In the genomic region with DNA sequence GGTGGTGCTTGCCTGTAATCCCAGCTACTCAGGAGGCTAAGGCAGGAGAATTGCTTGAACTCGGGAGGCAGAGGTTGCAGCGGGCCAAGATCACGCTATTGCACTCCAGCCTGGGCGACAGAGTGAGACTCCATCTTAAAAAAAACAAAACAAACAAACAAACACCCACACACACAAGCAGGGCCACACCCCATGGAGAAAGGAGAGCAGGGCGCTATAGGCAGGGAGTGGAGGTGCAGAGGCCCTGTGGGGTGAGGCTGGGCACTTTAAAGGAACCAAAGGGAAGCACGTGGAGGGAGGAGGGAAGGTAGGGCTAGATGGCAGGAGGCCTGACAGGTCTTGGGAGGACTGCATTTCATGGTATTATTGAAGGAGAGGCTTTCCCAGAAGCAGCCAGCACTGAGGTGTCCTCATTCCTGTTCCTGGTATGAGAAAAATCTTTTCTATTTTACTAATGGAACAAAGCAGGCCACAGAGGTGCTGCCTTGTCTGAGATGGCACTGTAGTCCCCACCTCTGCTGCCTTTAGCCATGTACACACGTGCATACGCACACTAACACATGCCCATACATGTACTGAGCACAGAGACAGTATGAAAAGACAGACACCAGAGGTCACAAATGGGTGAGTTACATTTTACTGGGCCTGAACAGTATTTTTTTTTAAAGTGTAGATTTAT, we compare ENCODE assay signal across 19 cellular contexts. TPM values are rescaled to one million over a fixed set of nuclear protein-coding genes. Genes with fewer than 3 reads are reported as not detected.
DNase-seq lines count a peak whose midpoint lies in the region; ATAC-seq and TF ChIP-seq lines count a peak whose summit lies in the region.
"Had no signal": no experiment of that assay in that cellular context is flagged by ENCODE, and none has a peak within 500 bp of the region (broad histone marks: within the 10 kb centered on the region; RNA-seq: fewer than 3 reads in every experiment).

No MANE protein-coding gene starts in this region.

- no peak overlapping the region for H3K4me2 ChIP-seq in GM23338
- H3K4me2 ChIP-seq in OCI-LY7 (ENCODE audit: low read length), result no peak overlapping the region

- intact Hi-C loops in OCI-LY7 (cut with micrococcal nuclease; ENCODE audit: unreplicated experiment) (no loop called here), sigmoid colon (cut with DNase I) (no loop called here)

- no peak for TF ChIP-seq CTCF in GM23338 (conservative IDR thresholded peaks at IDR 0.05; ENCODE audit: low read depth in 2 of 2)
- TF ChIP-seq CTCF in OCI-LY7 (conservative IDR thresholded peaks at IDR 0.05; ENCODE audit: low read length), result no peak
- no peak for TF ChIP-seq CTCF in endodermal cell (conservative IDR thresholded peaks at IDR 0.05)
- TF ChIP-seq CTCF in sigmoid colon (IDR thresholded peaks at IDR 0.05), result no peak
- TF ChIP-seq CTCF in Peyer's patch (IDR thresholded peaks at IDR 0.05), result no peak

- DNase-seq in GM23338 (ENCODE audit: low spot score) (no peak), OCI-LY7 (ENCODE audit: low spot score) (no peak), endodermal cell (no peak), sigmoid colon (no peak), HAP-1 (ENCODE audit: low spot score in 2 of 2) (no peak), Peyer's patch (no peak)
- DNase-seq: activated CD4-positive, alpha-beta T cell treated with anti-CD3 and anti-CD28 coated beads for 4 hours; activated T-cell treated with anti-CD3 and anti-CD28 coated beads, Interleukin-2, amount 50 U/mL, for 48 hours; amniotic stem cell; DND-41; head of caudate nucleus; islet precursor cell; NCI-H748 treated with DMSO at 0.1 percent for 48 hours; RPMI8226; stimulated activated naive CD4-positive, alpha-beta T cell had no signal

- H3K4me3 Mint-ChIP-seq in GM23338 (no peak overlapping the region), endodermal cell (no peak overlapping the region)

- no peaks in the 10 kb centered on the region for H3K36me3 ChIP-seq in GM23338 (ENCODE audit: insufficient read depth)
- peaks cover 88% of the 10 kb centered on the region for H3K36me3 ChIP-seq in OCI-LY7 (ENCODE audit: insufficient read depth, low read length)
- H3K36me3 ChIP-seq in endodermal cell (ENCODE audit: control insufficient read depth, insufficient read depth, low read length), result no peaks in the 10 kb centered on the region
- H3K36me3 ChIP-seq in sigmoid colon, result no peaks in the 10 kb centered on the region
- H3K36me3 ChIP-seq in HAP-1 (replicated peaks), result no peaks in the 10 kb centered on the region
- H3K36me3 ChIP-seq in Peyer's patch, result no peaks in the 10 kb centered on the region
- H3K36me3 ChIP-seq: neutrophil had no signal

- no peaks in the 10 kb centered on the region; the same call in 2 of the 3 replicates for H3K4me1 Mint-ChIP-seq in GM23338
- H3K4me1 Mint-ChIP-seq in endodermal cell, result peaks cover 4% of the 10 kb centered on the region

- in situ Hi-C loops in HAP-1 (cut with MboI; ENCODE audit: low sequenced_read_pairs), result no loop called here

- H3K4me3 ChIP-seq in GM23338 (no peak overlapping the region), OCI-LY7 (ENCODE audit: low read depth, low read length, poor library complexity, severe bottlenecking) (no peak overlapping the region), endodermal cell (ENCODE audit: low read length) (no peak overlapping the region), sigmoid colon (no peak overlapping the region), HAP-1 (no peak overlapping the region), Peyer's patch (no peak overlapping the region)

- no peak for TF ChIP-seq POLR2A in sigmoid colon (IDR thresholded peaks at IDR 0.05)
- TF ChIP-seq POLR2A in Peyer's patch (IDR thresholded peaks at IDR 0.05), result no peak

- TF ChIP-seq EP300 in sigmoid colon (IDR thresholded peaks at IDR 0.05), result no peak

- H3K27ac Mint-ChIP-seq in GM23338 (peak overlapping the region; percentile 21; the same call in 1 of the 2 replicates), endodermal cell (peak overlapping the region; percentile 42)

- no peaks in the 10 kb centered on the region; the same call in 2 of the 3 replicates for H3K36me3 Mint-ChIP-seq in GM23338 (ENCODE audit: low read depth)
- H3K36me3 Mint-ChIP-seq in endodermal cell (ENCODE audit: low read depth), result no peaks in the 10 kb centered on the region

- WGBS in endodermal cell (ENCODE audit: insufficient coverage in 1 of 2, insufficient read length in 1 of 2), 2 experiments, result 86 to 91% methylated on average over 4 to 8 of the region's 8 CpGs
- WGBS in sigmoid colon, 2 donors, result 71 to 88% methylated on average over 8 of the region's 8 CpGs

- no peaks in the 10 kb centered on the region for H3F3A ChIP-seq in GM23338 (replicated peaks; ENCODE audit: low read depth)

- H3K4me1 ChIP-seq in GM23338 (ENCODE audit: insufficient read depth) (no peaks in the 10 kb centered on the region), OCI-LY7 (ENCODE audit: insufficient read depth, low read length, poor library complexity, severe bottlenecking) (peaks cover 47% of the 10 kb centered on the region), endodermal cell (ENCODE audit: control insufficient read depth, insufficient read depth, low read length) (no peaks in the 10 kb centered on the region), sigmoid colon (peaks cover 0 to 16% (median 10%) of the 10 kb centered on the region in 4 donors), HAP-1 (no peaks in the 10 kb centered on the region), Peyer's patch (peaks cover 0 to 4% (median 0%) of the 10 kb centered on the region in 4 donors)

- H3K79me2 ChIP-seq in GM23338 (replicated peaks; ENCODE audit: insufficient read depth), result no peaks in the 10 kb centered on the region
- peaks cover 20% of the 10 kb centered on the region; the same call in 1 of the 2 replicates for H3K79me2 ChIP-seq in OCI-LY7 (ENCODE audit: insufficient read depth, low read depth, low read length)

- ATAC-seq in GM23338, result no peak
- no peak for ATAC-seq in HG02571 (IDR thresholded peaks at IDR 0.05; ENCODE audit: unreplicated experiment)
- no peak for ATAC-seq in GM21381 (IDR thresholded peaks at IDR 0.05; ENCODE audit: unreplicated experiment)

- H2AFZ ChIP-seq in GM23338 (no peak overlapping the region), OCI-LY7 (ENCODE audit: low read length) (no peak overlapping the region)

- H3K9ac ChIP-seq in endodermal cell (ENCODE audit: extremely low read depth, low read length, poor library complexity, severe bottlenecking), result no peak overlapping the region

- H3K27ac ChIP-seq in GM23338 (ENCODE audit: low read depth) (peak overlapping the region; percentile 28; the same call in 1 of the 2 replicates), OCI-LY7 (ENCODE audit: low read depth, low read length, poor library complexity, severe bottlenecking) (peak overlapping the region; percentile 85), endodermal cell (ENCODE audit: low read depth, low read length) (no peak overlapping the region), sigmoid colon (peak overlapping the region in 3 of 4 donors; percentile 73 to 78 (median 77)), Peyer's patch (no peak overlapping the region)
- H3K27ac ChIP-seq: C4-2B, neutrophil had no signal

- no peaks in the 10 kb centered on the region for H3K9me3 ChIP-seq in OCI-LY7 (ENCODE audit: low read length)
- H3K9me3 ChIP-seq in endodermal cell (ENCODE audit: control insufficient read depth, low read length), result no peaks in the 10 kb centered on the region
- no peaks in the 10 kb centered on the region for H3K9me3 ChIP-seq in sigmoid colon
- no peaks in the 10 kb centered on the region for H3K9me3 ChIP-seq in HAP-1
- H3K9me3 ChIP-seq in Peyer's patch, result no peaks in the 10 kb centered on the region
- H3K9me3 ChIP-seq: neutrophil had no signal

- H4K20me1 ChIP-seq in GM23338 (replicated peaks; ENCODE audit: insufficient read depth), result no peaks in the 10 kb centered on the region; the same call in 1 of the 2 replicates
- H4K20me1 ChIP-seq in OCI-LY7 (ENCODE audit: insufficient read depth, low read length), result no peaks in the 10 kb centered on the region

- H3K27me3 ChIP-seq in GM23338 (ENCODE audit: insufficient read depth) (no peaks in the 10 kb centered on the region), endodermal cell (ENCODE audit: control insufficient read depth, insufficient read depth, low read length, poor library complexity, severe bottlenecking) (no peaks in the 10 kb centered on the region), sigmoid colon (no peaks in the 10 kb centered on the region), HAP-1 (ENCODE audit: low read depth) (no peaks in the 10 kb centered on the region), Peyer's patch (no peaks in the 10 kb centered on the region)
- H3K27me3 ChIP-seq: neutrophil had no signal

- no TSS peak for BruUV-seq in OCI-LY7 (replicated peaks; lab: Mats Ljungman, UMichigan)

- CTCF ChIA-PET in OCI-LY7 (lab: Charles Lee; ENCODE audit: unreplicated experiment), result no interaction called here

- H3K9me3 Mint-ChIP-seq in GM23338 (no peaks in the 10 kb centered on the region), endodermal cell (no peaks in the 10 kb centered on the region)

- POLR2A ChIA-PET in OCI-LY7 (lab: Charles Lee), result interaction anchor here (1.2 to 1.3 kb wide), 2 partner anchors 13 to 15 kb away, joined by 4 to 5 read pairs; no protein-coding TSS in a partner anchor

- H3K9me2 ChIP-seq in GM23338 (ENCODE audit: insufficient read depth) (no peaks in the 10 kb centered on the region), OCI-LY7 (ENCODE audit: insufficient read depth, low read length) (no peaks in the 10 kb centered on the region)

- H3K27me3 Mint-ChIP-seq in GM23338 (ENCODE audit: insufficient read depth, low read depth, poor library complexity) (peaks cover 10% of the 10 kb centered on the region), endodermal cell (ENCODE audit: insufficient read depth) (no peaks in the 10 kb centered on the region)

TF ChIP-seq in GM23338, 12 proteins besides CTCF, POLR2A, EP300 and RAD21:
- TF ChIP-seq EZH2phosphoT487 (IDR thresholded peaks at IDR 0.05; ENCODE audit: unreplicated experiment) (no peak), NANOG (IDR thresholded peaks at IDR 0.05; ENCODE audit: borderline replicate concordance) (no peak)

RNA-seq across cellular contexts. Expression of gene BCAS4, which starts 44.0 kb away (rescaled TPM):
- 6.3 and 22.2 TPM in 2 replicates for total RNA-seq in GM23338 (2014; rRNA removed; shearing (Covaris generic))
- 22.0 and 24.8 TPM in 2 replicates for polyA plus RNA-seq in GM23338 (2016; fragmentation: Nextera tagmentation; extraction: Ambion mirVana)
- 128 and 181 TPM in 2 replicates for total RNA-seq in OCI-LY7 (2014; rRNA removed; shearing (Covaris generic))
- total RNA-seq in OCI-LY7 (2022), result 166 and 173 TPM in 2 replicates
- total RNA-seq in endodermal cell, result 10 to 100 TPM in 1 of 2 donors, 1 to 10 TPM in 1; 9.5 to 25.2 TPM
- 10.0 TPM for polyA plus RNA-seq in endodermal cell (2013, experiment 1 of 2)
- 10.5 TPM for polyA plus RNA-seq in endodermal cell (2013, experiment 2 of 2)
- total RNA-seq in sigmoid colon, result 1 to 10 TPM; 2.1 to 5.3 (median 4.4) TPM
- polyA plus RNA-seq in sigmoid colon, result 10 to 100 TPM in 1 of 3 donors, under 1 TPM in 2; 0.46 to 10.1 (median 0.60) TPM
- total RNA-seq in Peyer's patch, result 10 to 100 TPM in 1 of 4 donors, 1 to 10 TPM in 1, under 1 TPM in 2; 0.66 to 91.6 (median 1.9) TPM

Comparison
In these comparisons a context has a peak if more than half of its experiments do, and no peak if none do; other contexts are left out.
1. H3K27ac ChIP-seq: peak in GM23338 (single experiment), OCI-LY7 (single experiment) and sigmoid colon (3 of 4); none in endodermal cell (single experiment) and Peyer's patch (0 of 4).